In the genomic region with DNA sequence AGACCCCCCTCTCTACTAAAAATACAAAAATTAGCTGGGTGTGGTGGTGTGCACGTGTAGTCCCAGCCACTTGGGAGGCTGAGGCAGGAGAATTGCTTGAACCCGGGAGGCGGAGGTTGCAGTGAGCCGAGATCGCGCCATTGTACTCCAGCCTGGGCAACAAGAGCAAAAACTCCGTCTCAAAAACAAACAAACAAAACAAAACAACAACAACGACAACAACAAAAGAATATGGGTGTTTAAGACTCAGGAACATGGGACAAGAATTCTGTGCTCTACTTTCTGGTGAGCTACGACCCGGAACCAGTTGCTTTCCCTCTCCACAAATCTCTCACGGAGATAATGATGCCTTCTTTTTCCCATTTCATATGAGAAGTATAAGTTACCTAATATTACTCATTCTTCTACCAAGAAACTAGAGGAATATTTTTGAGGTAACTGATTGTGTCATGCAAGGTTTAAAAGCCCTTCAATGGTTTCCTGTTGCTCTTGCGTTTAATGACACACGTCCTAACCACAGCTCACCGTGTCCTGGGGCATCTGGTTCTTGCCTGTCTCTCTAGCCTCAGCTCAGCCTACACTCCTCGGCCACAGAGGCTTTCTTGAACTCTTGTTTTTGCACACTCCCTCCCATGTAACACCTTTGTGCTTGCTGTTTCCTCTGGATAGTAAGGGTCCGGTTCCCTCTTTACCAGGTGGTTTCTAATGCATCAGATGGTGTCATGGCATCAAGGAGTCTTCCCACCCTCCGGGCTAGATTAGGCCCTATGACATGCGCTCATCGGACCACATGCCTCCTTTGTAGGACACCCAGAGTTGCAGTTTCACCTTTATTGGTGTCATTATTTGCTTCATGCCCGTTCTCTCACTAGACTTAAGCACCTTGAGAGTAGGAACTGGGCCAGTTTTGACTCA, we compare ENCODE assay signal across 8 cellular contexts.
DNase-seq lines count a peak whose midpoint lies in the region; ATAC-seq, FAIRE-seq and TF ChIP-seq lines count a peak whose summit lies in the region.

No MANE protein-coding gene starts in this region.

- peak overlapping the region; percentile 41 for H2AK5ac ChIP-seq in mesenchymal stem cell (ENCODE audit: low read length, severe bottlenecking)

- no peak overlapping the region for H3K9ac ChIP-seq in mesenchymal stem cell (ENCODE audit: low read length)

- no peak overlapping the region for H3K27ac Mint-ChIP-seq in progenitor cell of endocrine pancreas

- WGBS in mesenchymal stem cell: 77% methylated on average over 17 of the region's 20 CpGs

- ATAC-seq in GM19452 (IDR thresholded peaks at IDR 0.05; ENCODE audit: unreplicated experiment) (peak; percentile 80), HG03469 (IDR thresholded peaks at IDR 0.05; ENCODE audit: unreplicated experiment) (peak; percentile 55), upper lobe of right lung (peak; percentile 14)

- H3K4me1 ChIP-seq in mesenchymal stem cell (ENCODE audit: control insufficient read depth, insufficient read depth, low read depth, low read length) (peaks cover 6% of the 10 kb centered on the region), upper lobe of right lung (peaks cover 14% of the 10 kb centered on the region)

- no peak overlapping the region for H3K23ac ChIP-seq in mesenchymal stem cell (ENCODE audit: low read length in 2 of 2)

- no peaks in the 10 kb centered on the region for H3K9me3 Mint-ChIP-seq in progenitor cell of endocrine pancreas (ENCODE audit: low read depth)

- H3K4me2 ChIP-seq in mesenchymal stem cell (ENCODE audit: low read length, poor library complexity, severe bottlenecking): no peak overlapping the region

- H2BK120ac ChIP-seq in mesenchymal stem cell (ENCODE audit: low read depth, low read length): no peak overlapping the region

- no peak overlapping the region for H3K4me3 ChIP-seq in mesenchymal stem cell (ENCODE audit: insufficient read depth in 1 of 2, low read depth in 1 of 2, low read length in 2 of 2)
- H3K4me3 ChIP-seq in upper lobe of right lung: no peak overlapping the region

- H3K27me3 ChIP-seq in mesenchymal stem cell (ENCODE audit: control insufficient read depth in 1 of 2, insufficient read depth in 1 of 2, low read length in 2 of 2) (no peaks in the 10 kb centered on the region), upper lobe of right lung (no peaks in the 10 kb centered on the region)

- no peak overlapping the region for H4K91ac ChIP-seq in mesenchymal stem cell (ENCODE audit: low read length)

- H2BK15ac ChIP-seq in mesenchymal stem cell (ENCODE audit: low read depth, poor library complexity, severe bottlenecking): no peak overlapping the region

- H3K36me3 ChIP-seq in mesenchymal stem cell (ENCODE audit: control insufficient read depth in 1 of 2, insufficient read depth in 2 of 2, low read depth in 1 of 2, low read length in 2 of 2) (peaks cover 0 to 2% of the 10 kb centered on the region in 2 experiments), upper lobe of right lung (no peaks in the 10 kb centered on the region)

- peaks cover 29% of the 10 kb centered on the region for H3K4me1 Mint-ChIP-seq in progenitor cell of endocrine pancreas (ENCODE audit: low read depth)

- intact Hi-C loops in upper lobe of right lung (cut with DNase I): no loop called here

- H2AFZ ChIP-seq in mesenchymal stem cell (ENCODE audit: low read depth, low read length): no peak overlapping the region

- H4K8ac ChIP-seq in mesenchymal stem cell (ENCODE audit: low read length): peak overlapping the region; percentile 72

- H3K9me3 ChIP-seq in mesenchymal stem cell (ENCODE audit: control insufficient read depth, low read length) (no peaks in the 10 kb centered on the region), upper lobe of right lung (no peaks in the 10 kb centered on the region)

- peak overlapping the region in 1 of 2 experiments; percentile 46 for H3K4ac ChIP-seq in mesenchymal stem cell (ENCODE audit: low read depth in 1 of 2, low read length in 2 of 2)

- H2BK12ac ChIP-seq in mesenchymal stem cell (ENCODE audit: low read length in 2 of 2): peak overlapping the region in 1 of 2 experiments; percentile 4

- H3K18ac ChIP-seq in mesenchymal stem cell (ENCODE audit: low read depth in 1 of 2, low read length in 2 of 2): peak overlapping the region; percentile 13 to 19

- no peak for TF ChIP-seq CTCF in upper lobe of right lung (IDR thresholded peaks at IDR 0.05)
- no peak for TF ChIP-seq CTCF in D721Med (IDR thresholded peaks at IDR 0.05; ENCODE audit: insufficient read depth, missing control alignments)
- TF ChIP-seq CTCF in progenitor cell of endocrine pancreas (IDR thresholded peaks at IDR 0.05; ENCODE audit: unreplicated experiment): no peak

- peaks cover 1% of the 10 kb centered on the region for H3K36me3 Mint-ChIP-seq in progenitor cell of endocrine pancreas (ENCODE audit: insufficient read depth)

- no peak overlapping the region for H3K4me3 Mint-ChIP-seq in progenitor cell of endocrine pancreas (ENCODE audit: low read depth)

- H2BK5ac ChIP-seq in mesenchymal stem cell (ENCODE audit: low read depth, low read length, poor library complexity, severe bottlenecking): no peak overlapping the region

- H3K27ac ChIP-seq in mesenchymal stem cell (ENCODE audit: low read length, poor library complexity, severe bottlenecking): no peak overlapping the region
- peak overlapping the region; percentile 68 for H3K27ac ChIP-seq in upper lobe of right lung

- no peaks in the 10 kb centered on the region for H3K79me1 ChIP-seq in mesenchymal stem cell (replicated peaks; ENCODE audit: low read length, poor library complexity, severe bottlenecking)

- peak; percentile 71 for DNase-seq in activated CD8-positive, alpha-beta memory T cell treated with anti-CD3 and anti-CD28 coated beads, Interleukin-2, amount 50 U/mL, for 1 hour (ENCODE audit: extremely low read depth)
- DNase-seq in mesenchymal stem cell: peak; percentile 54
- DNase-seq in upper lobe of right lung: no peak
- no peak for DNase-seq in NCI-H146 (lab: John Stamatoyannopoulos, UW)
- DNase-seq in D721Med (ENCODE audit: insufficient read length, low spot score): no peak
- DNase-seq in progenitor cell of endocrine pancreas (ENCODE audit: low spot score, unreplicated experiment): no peak

- no peaks in the 10 kb centered on the region for H3K27me3 Mint-ChIP-seq in progenitor cell of endocrine pancreas

- H3K14ac ChIP-seq in mesenchymal stem cell (ENCODE audit: low read length in 2 of 2): no peak overlapping the region

- FAIRE-seq in D721Med (lab: Jason Lieb, UNC): no peak

Comparison
In these comparisons a context has a peak if more than half of its experiments do, and no peak if none do; other contexts are left out.
1. ATAC-seq: peak in every context shown above with its lines; median percentile 80 in GM19452; 55 in HG03469; 14 in upper lobe of right lung.
2. DNase-seq: peak in activated CD8-positive, alpha-beta memory T cell treated with anti-CD3 and anti-CD28 coated beads, Interleukin-2, amount 50 U/mL, for 1 hour (single experiment) and mesenchymal stem cell (single experiment); none in upper lobe of right lung (single experiment), NCI-H146 (single experiment), D721Med (single experiment) and progenitor cell of endocrine pancreas (single experiment).